Comparison of ENCODE assay signal across 15 cellular contexts in the genomic region with DNA sequence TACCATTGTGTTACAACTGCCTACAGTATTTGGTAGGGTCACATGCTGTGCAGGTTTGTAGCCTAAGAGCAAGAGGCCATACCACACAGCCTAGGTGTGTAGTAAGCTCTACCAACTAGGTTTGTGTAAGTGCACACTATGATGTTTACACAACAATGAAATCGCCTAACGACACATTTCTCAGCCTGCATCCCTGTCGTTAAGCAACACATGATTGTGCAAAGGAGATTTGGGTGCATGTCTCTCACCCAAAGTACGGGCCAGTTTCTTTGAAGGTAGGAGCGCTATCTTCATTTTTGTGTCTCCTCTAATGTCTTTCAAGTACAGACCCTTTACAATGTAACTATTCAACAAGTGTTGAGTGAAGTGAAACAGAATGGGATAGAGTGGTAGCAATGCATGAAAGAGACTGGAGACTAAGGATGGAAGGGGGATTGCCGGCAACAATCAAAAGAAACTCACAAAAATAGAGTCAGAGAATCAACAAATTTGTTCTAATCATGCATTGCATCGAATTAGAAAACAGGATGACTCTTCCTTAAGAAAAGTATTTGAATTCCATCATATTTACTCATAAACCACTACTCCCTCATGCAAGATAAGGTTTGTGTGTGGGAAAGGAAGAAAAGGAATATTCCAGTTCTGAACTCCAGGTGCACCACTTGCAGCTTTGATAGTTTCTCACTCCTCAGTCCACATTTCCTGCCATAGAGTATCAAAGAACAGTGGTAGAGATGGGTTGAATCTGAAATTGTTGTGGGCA.
DNase-seq lines count a peak whose midpoint lies in the region; ATAC-seq and TF ChIP-seq lines count a peak whose summit lies in the region.
"Had no signal": no experiment of that assay in that cellular context is flagged by ENCODE, and none has a peak within 500 bp of the region (broad histone marks: within the 10 kb centered on the region; RNA-seq: fewer than 3 reads in every experiment).

No MANE protein-coding gene starts in this region.

- H3K27me3 ChIP-seq in SK-N-SH (ENCODE audit: insufficient read depth): no peaks in the 10 kb centered on the region
- H3K27me3 ChIP-seq: Peyer's patch had no signal

- no peak overlapping the region for H2AFZ ChIP-seq in SK-N-SH (ENCODE audit: low read depth)

- H3K36me3 ChIP-seq in SK-N-SH (replicated peaks in 1 of 2; ENCODE audit: control insufficient read depth in 1 of 2, insufficient read depth in 2 of 2, low read length in 1 of 2): no peaks in the 10 kb centered on the region
- H3K36me3 ChIP-seq: neutrophil, Peyer's patch had no signal

- peak overlapping the region; percentile 54 for H3K9ac ChIP-seq in SK-N-SH

- H3K9me3 ChIP-seq in SK-N-SH: no peaks in the 10 kb centered on the region
- H3K9me3 ChIP-seq: neutrophil, Peyer's patch had no signal

- no peaks in the 10 kb centered on the region for H3K9me2 ChIP-seq in SK-N-SH

- TF ChIP-seq CTCF in SK-N-SH (IDR thresholded peaks at IDR 0.05) (no peak), fibroblast of the aortic adventitia (IDR thresholded peaks at IDR 0.05; ENCODE audit: insufficient read depth, low read length) (peak; percentile 32)

- H3F3A ChIP-seq in SK-N-SH (replicated peaks; ENCODE audit: insufficient read depth): peaks cover 39% of the 10 kb centered on the region

- 68% methylated on average over 7 of the region's 7 CpGs for WGBS in SK-N-SH (ENCODE audit: low lambda C conversion rate)

- peak in 1 of 2 experiments; percentile 73; a peak in 1 of 4 replicates for TF ChIP-seq EP300 in SK-N-SH (IDR thresholded peaks at IDR 0.05; ENCODE audit: borderline replicate concordance in 1 of 2, low read depth in 1 of 2, low read length in 1 of 2)

- peaks cover 19 to 39% of the 10 kb centered on the region in 2 experiments for H3K4me1 ChIP-seq in SK-N-SH (ENCODE audit: control insufficient read depth in 1 of 2, insufficient read depth in 2 of 2, low read depth in 1 of 2, low read length in 1 of 2)
- H3K4me1 ChIP-seq: Peyer's patch had no signal

- DNase-seq in GM04503 (ENCODE audit: low read depth) (peak; percentile 45), SK-N-SH (no peak), fibroblast of the aortic adventitia (ENCODE audit: low read depth) (peak; percentile 74), NCI-H446 treated with DMSO at 0.1 percent for 48 hours (lab: John Stamatoyannopoulos, UW) (no peak), NCI-H82 (lab: John Stamatoyannopoulos, UW) (no peak)
- DNase-seq: activated CD4-positive, alpha-beta memory T cell treated with anti-CD3 and anti-CD28 coated beads, Interleukin-2, amount 10 ng/mL, durations not matched to agents 7 days and 5 days; activated effector memory CD4-positive, alpha-beta T cell treated with Interleukin-2 at 50 U/mL for 16 hours; NCI-H1105; NCI-H345; Peyer's patch; stimulated activated CD4-positive, alpha-beta T cell treated with anti-CD3 and anti-CD28 coated beads, Interleukin-12 subunit alpha, Interleukin-12 subunit beta, amount 100 ng/mL, for 4 hours; substantia nigra had no signal

- no peak for TF ChIP-seq RAD21 in SK-N-SH (IDR thresholded peaks at IDR 0.05; ENCODE audit: low read length)

- no peak for ATAC-seq in GM19324 (IDR thresholded peaks at IDR 0.05; ENCODE audit: low FRiP score, unreplicated experiment)

- H3K4me2 ChIP-seq in SK-N-SH: peak overlapping the region; percentile 56

- POLR2A ChIA-PET in SK-N-SH (lab: Yijun Ruan, JAX): no interaction called here

- CTCF ChIA-PET in SK-N-SH (lab: Yijun Ruan, JAX): no interaction called here

- no peak overlapping the region for H3K4me3 ChIP-seq in SK-N-SH (ENCODE audit: low read depth in 2 of 2, low read length in 1 of 2)
- H3K4me3 ChIP-seq in fibroblast of the aortic adventitia (ENCODE audit: low read depth, low read length): no peak overlapping the region
- H3K4me3 ChIP-seq in skin epidermis: no peak overlapping the region
- H3K4me3 ChIP-seq: Peyer's patch had no signal

- H3K27ac ChIP-seq in SK-N-SH (ENCODE audit: low read depth in 2 of 2, low read length in 1 of 2): peak overlapping the region in 1 of 2 experiments; percentile 96; a peak in 2 of 4 replicates
- H3K27ac ChIP-seq in skin epidermis: peak overlapping the region in 12 of 21 experiments; percentile 1 to 67 (median 41)
- H3K27ac ChIP-seq: neutrophil, Peyer's patch had no signal

- H3K79me2 ChIP-seq in SK-N-SH (ENCODE audit: insufficient read depth): no peaks in the 10 kb centered on the region

- H4K20me1 ChIP-seq in SK-N-SH (ENCODE audit: insufficient read depth): no peaks in the 10 kb centered on the region

TF ChIP-seq in SK-N-SH, 30 proteins besides CTCF, POLR2A, EP300 and RAD21 (continues in another document):
- no peak for TF ChIP-seq GABPA (IDR thresholded peaks at IDR 0.05; ENCODE audit: low read depth)
- peak; percentile 84 for TF ChIP-seq JUND (IDR thresholded peaks at IDR 0.05)
- no peak for TF ChIP-seq ELF1 (IDR thresholded peaks at IDR 0.05)
- no peak for TF ChIP-seq NRF1 (IDR thresholded peaks at IDR 0.05; ENCODE audit: low read depth, low read length)
- TF ChIP-seq TCF12 (IDR thresholded peaks at IDR 0.05): peak; percentile 86
- TF ChIP-seq RFX5 (IDR thresholded peaks at IDR 0.05; ENCODE audit: low read length): no peak
- peak; percentile 61; the same call in 1 of the 2 replicates for TF ChIP-seq NFIC (IDR thresholded peaks at IDR 0.05; ENCODE audit: borderline replicate concordance)
- TF ChIP-seq FOSL2 (IDR thresholded peaks at IDR 0.05; ENCODE audit: borderline replicate concordance, low read depth): peak; percentile 73; the same call in 1 of the 2 replicates
- TF ChIP-seq GATA2 (CRISPR knock-in tag; IDR thresholded peaks at IDR 0.05): no peak
- peak; percentile 45 for TF ChIP-seq PBX3 (IDR thresholded peaks at IDR 0.05)
- no peak for TF ChIP-seq FOXM1 (IDR thresholded peaks at IDR 0.05; ENCODE audit: low read depth)
- TF ChIP-seq SIN3A (IDR thresholded peaks at IDR 0.05; ENCODE audit: borderline replicate concordance, low read depth, low read length): no peak
- no peak for TF ChIP-seq USF1 (IDR thresholded peaks at IDR 0.05; ENCODE audit: borderline replicate concordance, low read depth)
- peak; percentile 41; the same call in 1 of the 2 replicates for TF ChIP-seq POLR2AphosphoS5 (IDR thresholded peaks at IDR 0.05; ENCODE audit: low read depth, low read length)
- no peak for TF ChIP-seq YY1 (IDR thresholded peaks at IDR 0.05; ENCODE audit: low read depth)
- TF ChIP-seq, protein P1, sequence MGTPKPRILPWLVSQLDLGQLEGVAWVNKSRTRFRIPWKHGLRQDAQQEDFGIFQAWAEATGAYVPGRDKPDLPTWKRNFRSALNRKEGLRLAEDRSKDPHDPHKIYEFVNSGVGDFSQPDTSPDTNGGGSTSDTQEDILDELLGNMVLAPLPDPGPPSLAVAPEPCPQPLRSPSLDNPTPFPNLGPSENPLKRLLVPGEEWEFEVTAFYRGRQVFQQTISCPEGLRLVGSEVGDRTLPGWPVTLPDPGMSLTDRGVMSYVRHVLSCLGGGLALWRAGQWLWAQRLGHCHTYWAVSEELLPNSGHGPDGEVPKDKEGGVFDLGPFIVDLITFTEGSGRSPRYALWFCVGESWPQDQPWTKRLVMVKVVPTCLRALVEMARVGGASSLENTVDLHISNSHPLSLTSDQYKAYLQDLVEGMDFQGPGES (IDR thresholded peaks at IDR 0.05; ENCODE audit: low read depth, low read length): no peak
- TF ChIP-seq RXRA (IDR thresholded peaks at IDR 0.05; ENCODE audit: borderline replicate concordance, low read depth): peak; percentile 48; the same call in 1 of the 2 replicates
- no peak for TF ChIP-seq CHD2 (IDR thresholded peaks at IDR 0.05; ENCODE audit: low read length, partially characterized antibody)
- TF ChIP-seq TAF1 (IDR thresholded peaks at IDR 0.05; ENCODE audit: borderline replicate concordance, low read depth, low read length): no peak
- no peak for TF ChIP-seq RCOR1 (IDR thresholded peaks at IDR 0.05; ENCODE audit: low read length)
- no peak for TF ChIP-seq SMC3 (IDR thresholded peaks at IDR 0.05; ENCODE audit: low read depth, low read length)
- peak; percentile 55; the same call in 1 of the 2 replicates for TF ChIP-seq MEF2A (IDR thresholded peaks at IDR 0.05; ENCODE audit: borderline replicate concordance, low read depth)
- TF ChIP-seq EZH2phosphoT487 (IDR thresholded peaks at IDR 0.05; ENCODE audit: borderline replicate concordance, low read depth): no peak

Comparison
In these comparisons a context has a peak if more than half of its experiments do, and no peak if none do; other contexts are left out.
1. DNase-seq: peak in GM04503 (single experiment) and fibroblast of the aortic adventitia (single experiment); none in SK-N-SH (single experiment), NCI-H446 treated with DMSO at 0.1 percent for 48 hours (single experiment) and NCI-H82 (single experiment).